ENCODE assay signal across 1 cellular context in genomic region chr5:43078956-43079355, GRCh38.
A peak's percentile ranks its signal among the peaks of the same experiment; 100 is the strongest.
TF ChIP-seq lines count a peak whose summit lies in the region.

No MANE protein-coding gene starts in this region.

TF ChIP-seq in K562, 482 proteins besides CTCF, POLR2A, EP300 and RAD21 (continued from another document):
- 0 out of 2 replicates have a peak, but pooled peaks have one; percentile 15 for TF ChIP-seq ZNF592 (IDR thresholded peaks at IDR 0.05)
